2 cellular contexts compared by ENCODE assay signal in genomic region chr6:79403525-79403924, GRCh38.
TF ChIP-seq lines count a peak whose summit lies in the region.

No MANE protein-coding gene starts in this region.

TF ChIP-seq in liver, 16 proteins besides CTCF, POLR2A, EP300 and RAD21 (continued from another document):
- TF ChIP-seq TAF1 (conservative IDR thresholded peaks at IDR 0.05) (no peak), HNF4A (conservative IDR thresholded peaks at IDR 0.05) (peak; percentile 61 to 75), EGR1 (IDR thresholded peaks at IDR 0.05; ENCODE audit: low read depth in 2 of 2) (no peak), SP1 (IDR thresholded peaks at IDR 0.05) (peak; percentile 59), HNF4G (IDR thresholded peaks at IDR 0.05) (peak; percentile 47), GABPA (IDR thresholded peaks at IDR 0.05 in 1 of 2, conservative IDR thresholded peaks at IDR 0.05 in 1 of 2) (no peak), RXRA (IDR thresholded peaks at IDR 0.05) (peak; percentile 59 to 74), FOXA1 (IDR thresholded peaks at IDR 0.05) (no peak), FOXA2 (IDR thresholded peaks at IDR 0.05) (no peak), REST (IDR thresholded peaks at IDR 0.05) (no peak), NR2F2 (IDR thresholded peaks at IDR 0.05) (peak; percentile 11)

TF ChIP-seq in HepG2, 621 proteins besides CTCF, POLR2A, EP300 and RAD21 (continued from another document):
- no peak for TF ChIP-seq PBX2 (CRISPR knock-in tag; IDR thresholded peaks at IDR 0.05)
- TF ChIP-seq CBX2 (IDR thresholded peaks at IDR 0.05; ENCODE audit: low read depth, low read length), result no peak
- TF ChIP-seq CBX2 (CRISPR knock-in tag; IDR thresholded peaks at IDR 0.05; ENCODE audit: low read depth), result no peak
- TF ChIP-seq ZNF761 (CRISPR knock-in tag; conservative IDR thresholded peaks at IDR 0.05), result no peak
